In the genomic region with DNA sequence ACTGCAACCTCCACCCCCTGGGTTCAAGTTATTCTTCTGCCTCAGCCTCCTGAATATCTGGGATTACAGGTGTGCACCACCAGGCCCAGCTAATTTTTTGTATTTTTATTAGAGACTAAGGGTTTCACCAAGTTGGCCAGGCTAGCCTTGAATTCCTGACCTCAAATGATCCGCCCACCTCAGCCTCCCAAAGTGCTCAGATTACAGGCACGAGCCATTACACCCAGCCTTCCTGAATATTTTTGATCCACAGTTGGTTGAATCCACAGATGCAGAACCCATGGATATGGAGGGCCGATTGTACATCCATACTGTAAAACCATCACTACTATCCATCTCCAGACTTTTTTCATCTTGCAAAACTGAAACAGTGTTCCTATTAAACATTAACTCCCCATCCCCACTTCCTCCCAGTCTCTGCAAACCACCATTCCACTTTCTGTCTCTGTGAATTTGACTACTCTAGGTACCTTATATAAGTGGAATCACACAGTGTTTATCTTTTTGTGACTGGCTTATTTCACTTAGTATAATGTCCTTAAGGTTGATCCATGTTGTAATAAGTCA, we compare ENCODE assay signal across 17 cellular contexts. TPM values are rescaled to one million over a fixed set of nuclear protein-coding genes. Genes with fewer than 3 reads are reported as not detected.
A peak's percentile ranks its signal among the peaks of the same experiment; 100 is the strongest.
DNase-seq lines count a peak whose midpoint lies in the region; ATAC-seq, FAIRE-seq and TF ChIP-seq lines count a peak whose summit lies in the region.
"Had no signal": no experiment of that assay in that cellular context is flagged by ENCODE, and none has a peak within 500 bp of the region (broad histone marks: within the 10 kb centered on the region; RNA-seq: fewer than 3 reads in every experiment).

No MANE protein-coding gene starts in this region.

- CTCF ChIA-PET in GM12878 (lab: Yijun Ruan, JAX): no interaction called here

- TF ChIP-seq RAD21 in GM12878 (IDR thresholded peaks at IDR 0.05; ENCODE audit: insufficient read depth, low read depth, low read length): no peak

- no peak for TF ChIP-seq EP300 in GM12878 (IDR thresholded peaks at IDR 0.05; ENCODE audit: borderline replicate concordance in 1 of 2, control insufficient read depth in 1 of 2, low read depth in 2 of 2, low read length in 2 of 2)

- peaks cover 67% of the 10 kb centered on the region for H3K27me3 Mint-ChIP-seq in nephron progenitor cell (ENCODE audit: low read depth, poor library complexity)
- peaks cover 7% of the 10 kb centered on the region for H3K27me3 Mint-ChIP-seq in stimulated activated naive CD8-positive, alpha-beta T cell treated with anti-CD3 and anti-CD28 coated beads, Interleukin-15, amount 100 ng/mL, for 72 hours

- no peak overlapping the region for H3K4me3 ChIP-seq in GM12878
- H3K4me3 ChIP-seq: BLaER1, HAP-1, SJSA1 had no signal

- POLR2A ChIA-PET in GM12878 (lab: Charles Lee): interaction anchor here (0.7 kb wide), 1 partner anchor 123 kb away, joined by 3 read pairs; no protein-coding TSS in a partner anchor

- SMC1A ChIA-PET in GM12878 (lab: Charles Lee; ENCODE audit: uncharacterized antibody, unreplicated experiment): no interaction called here

- H3K27ac ChIP-seq in 22Rv1 (peak overlapping the region; percentile 96), GM12878 (ENCODE audit: control insufficient read depth, insufficient read depth) (no peak overlapping the region)
- H3K27ac ChIP-seq: BLaER1, SJSA1 had no signal

- H3K36me3 Mint-ChIP-seq in nephron progenitor cell (ENCODE audit: low read depth): no peaks in the 10 kb centered on the region
- H3K36me3 Mint-ChIP-seq in stimulated activated effector memory CD8-positive, alpha-beta T cell treated with anti-CD3 and anti-CD28 coated beads, Interleukin-12 subunit alpha, Interleukin-12 subunit beta, amount 100 ng/mL, for 72 hours: no peaks in the 10 kb centered on the region

- TF ChIP-seq CTCF in 22Rv1 (IDR thresholded peaks at IDR 0.05): no peak
- no peak for TF ChIP-seq CTCF in GM12878 (IDR thresholded peaks at IDR 0.05 in 2 of 3, conservative IDR thresholded peaks at IDR 0.05 in 1 of 3; ENCODE audit: control insufficient read depth in 2 of 3, extremely low read depth in 1 of 3, insufficient read depth in 1 of 3, low read depth in 3 of 3, low read length in 3 of 3)
- no peak for TF ChIP-seq CTCF in nephron progenitor cell (IDR thresholded peaks at IDR 0.05)

- peaks cover 28% of the 10 kb centered on the region for H3K9me3 Mint-ChIP-seq in nephron progenitor cell
- H3K9me3 Mint-ChIP-seq in stimulated activated naive CD8-positive, alpha-beta T cell treated with anti-CD3 and anti-CD28 coated beads, Interleukin-15, amount 100 ng/mL, for 72 hours: peaks cover 0 to 7% of the 10 kb centered on the region in 2 donors
- H3K9me3 Mint-ChIP-seq in stimulated activated effector memory CD8-positive, alpha-beta T cell treated with anti-CD3 and anti-CD28 coated beads, Interleukin-12 subunit alpha, Interleukin-12 subunit beta, amount 100 ng/mL, for 72 hours: no peaks in the 10 kb centered on the region

- no peaks in the 10 kb centered on the region for H3K27me3 ChIP-seq in GM12878 (replicated peaks in 1 of 2; ENCODE audit: control insufficient read depth in 2 of 2, insufficient read depth in 2 of 2, low read length in 1 of 2)
- H3K27me3 ChIP-seq: SJSA1 had no signal

- H3K4me3 Mint-ChIP-seq in nephron progenitor cell: peak overlapping the region; percentile 6
- H3K4me3 Mint-ChIP-seq in stimulated activated naive CD8-positive, alpha-beta T cell treated with anti-CD3 and anti-CD28 coated beads, Interleukin-15, amount 100 ng/mL, for 72 hours: no peak overlapping the region
- H3K4me3 Mint-ChIP-seq in stimulated activated effector memory CD8-positive, alpha-beta T cell treated with anti-CD3 and anti-CD28 coated beads, Interleukin-12 subunit alpha, Interleukin-12 subunit beta, amount 100 ng/mL, for 72 hours: no peak overlapping the region

- no peaks in the 10 kb centered on the region; the same call in 2 of the 3 replicates for H3K9me3 ChIP-seq in GM12878 (replicated peaks; ENCODE audit: control insufficient read depth, insufficient read depth, low read length)
- H3K9me3 ChIP-seq: SJSA1 had no signal

- intact Hi-C loops in GM12878 (cut with micrococcal nuclease; ENCODE audit: unreplicated experiment): no loop called here

- no TSS peak for BruUV-seq in GM12878 (replicated peaks; lab: Mats Ljungman, UMichigan)

- H3K9ac ChIP-seq in GM12878 (ENCODE audit: control insufficient read depth, insufficient read depth, low read length): no peak overlapping the region
- H3K9ac ChIP-seq: BLaER1 had no signal

- no peak overlapping the region for H3K27ac Mint-ChIP-seq in nephron progenitor cell
- peak overlapping the region in 1 of 2 donors; percentile 8 for H3K27ac Mint-ChIP-seq in stimulated activated naive CD8-positive, alpha-beta T cell treated with anti-CD3 and anti-CD28 coated beads, Interleukin-15, amount 100 ng/mL, for 72 hours
- H3K27ac Mint-ChIP-seq in stimulated activated effector memory CD8-positive, alpha-beta T cell treated with anti-CD3 and anti-CD28 coated beads, Interleukin-12 subunit alpha, Interleukin-12 subunit beta, amount 100 ng/mL, for 72 hours: no peak overlapping the region

- TF ChIP-seq POLR2A in GM12878 (IDR thresholded peaks at IDR 0.05; ENCODE audit: low read depth, low read length): no peak

- H2AFZ ChIP-seq in GM12878 (ENCODE audit: control insufficient read depth, low read depth, low read length): no peak overlapping the region

- no peaks in the 10 kb centered on the region for H3K4me1 ChIP-seq in GM12878 (ENCODE audit: control insufficient read depth, insufficient read depth, low read length)

- no peaks in the 10 kb centered on the region for H4K20me1 ChIP-seq in GM12878 (ENCODE audit: control insufficient read depth, insufficient read depth)
- H4K20me1 ChIP-seq: BLaER1 had no signal

- peak; percentile 42 for FAIRE-seq in GM19239 (lab: Jason Lieb, UNC)
- FAIRE-seq in GM12878 (lab: Jason Lieb, UNC): no peak
- FAIRE-seq: A204.1 had no signal

- ATAC-seq in GM12878: no peak
- ATAC-seq in stimulated activated naive CD8-positive, alpha-beta T cell treated with anti-CD3 and anti-CD28 coated beads, Interleukin-15, amount 100 ng/mL, for 72 hours: no peak
- ATAC-seq in stimulated activated effector memory CD8-positive, alpha-beta T cell treated with anti-CD3 and anti-CD28 coated beads, Interleukin-12 subunit alpha, Interleukin-12 subunit beta, amount 100 ng/mL, for 72 hours: no peak

- H3K4me1 Mint-ChIP-seq in nephron progenitor cell: peaks cover 25% of the 10 kb centered on the region
- peaks cover 31% of the 10 kb centered on the region for H3K4me1 Mint-ChIP-seq in stimulated activated naive CD8-positive, alpha-beta T cell treated with anti-CD3 and anti-CD28 coated beads, Interleukin-15, amount 100 ng/mL, for 72 hours
- peaks cover 19% of the 10 kb centered on the region for H3K4me1 Mint-ChIP-seq in stimulated activated effector memory CD8-positive, alpha-beta T cell treated with anti-CD3 and anti-CD28 coated beads, Interleukin-12 subunit alpha, Interleukin-12 subunit beta, amount 100 ng/mL, for 72 hours

- H3K36me3 ChIP-seq in GM12878 (ENCODE audit: control insufficient read depth in 2 of 2, insufficient read depth in 2 of 2, low read length in 1 of 2): no peaks in the 10 kb centered on the region
- H3K36me3 ChIP-seq: BLaER1, HAP-1, SJSA1 had no signal

- no peak overlapping the region for H3K4me2 ChIP-seq in GM12878 (ENCODE audit: control insufficient read depth, insufficient read depth)
- H3K4me2 ChIP-seq: BLaER1 had no signal

- in situ Hi-C loops in GM12878 (cut with MboI): no loop called here

- no peaks in the 10 kb centered on the region for H3K79me2 ChIP-seq in GM12878 (ENCODE audit: control insufficient read depth, insufficient read depth, low read length)

- DNase-seq in GM19239 (ENCODE audit: insufficient read length, low spot score): no peak
- no peak for DNase-seq in GM12878 (ENCODE audit: low read depth, low spot score)
- no peak for DNase-seq in nephron progenitor cell
- no peak for DNase-seq in stimulated activated naive CD8-positive, alpha-beta T cell treated with anti-CD3 and anti-CD28 coated beads, Interleukin-15, amount 100 ng/mL, for 72 hours
- no peak for DNase-seq in RKO (ENCODE audit: low spot score)
- no peak for DNase-seq in stimulated activated effector memory CD8-positive, alpha-beta T cell treated with anti-CD3 and anti-CD28 coated beads, Interleukin-12 subunit alpha, Interleukin-12 subunit beta, amount 100 ng/mL, for 72 hours (ENCODE audit: low spot score in 2 of 2)
- DNase-seq: CD4-positive, alpha-beta memory T cell; DMS79 treated with DMSO at 0.1 percent for 48 hours; KG1; MV-4-11; NCI-H1694 treated with DMSO at 0.1 percent for 48 hours; NK-92 treated with Interleukin-12 subunit alpha and Interleukin-12 subunit beta, amount 100 ng/mL, for 24 hours had no signal

- RAD21 ChIA-PET in GM12878 (lab: Charles Lee; ENCODE audit: unreplicated experiment): no interaction called here

- WGBS in GM12878 (ENCODE audit: insufficient coverage, insufficient replicate concordance, low lambda C conversion rate, missing lambda C conversion rate): 40% methylated on average over 3 of the region's 3 CpGs

RNA-seq across cellular contexts. Expression of a gene that starts 8.2 kb away (rescaled TPM):
- 116 and 118 TPM in 2 replicates for total RNA-seq in GM12878 (2013; cell fraction: nucleolus; rRNA removed)
- total RNA-seq in GM12878 (2014; rRNA removed) (26.6 and 26.8 TPM in 2 replicates), GM12878 (2014; rRNA removed; fragmentation: Illumina TruSeq; extraction: Trizol) (23.6 and 24.1 TPM in 2 replicates), GM12878 (2021) (15.8 and 18.3 TPM in 2 replicates)
- polyA plus RNA-seq in GM12878 (2011; ENCODE audit: low read depth): 9.0 TPM
- polyA plus RNA-seq in GM12878 (2011; rRNA removed) (15.7 and 19.1 TPM in 2 replicates), GM12878 (2014; fragmentation: Illumina TruSeq; extraction: Trizol) (19.1 and 20.3 TPM in 2 replicates), GM12878 (2014; fragmentation: Nextera tagmentation; extraction: Ambion mirVana) (1 to 10 TPM; 7.0 to 9.7 TPM), GM12878 (2014; rRNA removed) (14.1 and 15.6 TPM in 2 replicates), GM12878 (2016; fragmentation: Nextera tagmentation; extraction: Ambion mirVana) (10 to 100 TPM; 11.6 to 12.5 TPM)
- 8.2 and 10.7 TPM in 2 replicates for polyA plus RNA-seq in GM12878 (2011; cell fraction: cytosol; rRNA removed)
- polyA plus RNA-seq in GM12878 (2011; cell fraction: nucleus; rRNA removed): 25.3 and 29.7 TPM in 2 replicates
- polyA plus RNA-seq in GM12878 (2012): 7.7 and 12.4 TPM in 2 replicates
- polyA minus RNA-seq in GM12878 (2011; rRNA and poly(A)+ RNA removed): 14.3 and 14.6 TPM in 2 replicates
- polyA minus RNA-seq in GM12878 (2011; cell fraction: cytosol; rRNA and poly(A)+ RNA removed): 4.0 and 5.9 TPM in 2 replicates
- polyA minus RNA-seq in GM12878 (2011; cell fraction: nucleus; rRNA and poly(A)+ RNA removed): 16.1 and 34.2 TPM in 2 replicates

RNA-seq across cellular contexts. Expression of a gene that starts 19.3 kb away (rescaled TPM):
- total RNA-seq in GM12878 (2013; cell fraction: nucleolus; rRNA removed): 132 and 148 TPM in 2 replicates
- total RNA-seq in GM12878 (2014; rRNA removed) (17.9 and 20.8 TPM in 2 replicates), GM12878 (2014; rRNA removed; fragmentation: Illumina TruSeq; extraction: Trizol) (25.5 and 27.5 TPM in 2 replicates), GM12878 (2021) (17.2 and 20.6 TPM in 2 replicates)
- 8.3 TPM for polyA plus RNA-seq in GM12878 (2011; ENCODE audit: low read depth)
- polyA plus RNA-seq in GM12878 (2011; rRNA removed) (15.4 and 21.8 TPM in 2 replicates), GM12878 (2014; fragmentation: Illumina TruSeq; extraction: Trizol) (14.9 and 17.5 TPM in 2 replicates), GM12878 (2014; fragmentation: Nextera tagmentation; extraction: Ambion mirVana) (1 to 10 TPM; 4.5 to 5.5 TPM), GM12878 (2014; rRNA removed) (9.3 and 9.7 TPM in 2 replicates), GM12878 (2016; fragmentation: Nextera tagmentation; extraction: Ambion mirVana) (10 to 100 TPM; 22.5 TPM)
- polyA plus RNA-seq in GM12878 (2011; cell fraction: cytosol; rRNA removed): 5.7 and 7.3 TPM in 2 replicates
- 10.7 and 11.8 TPM in 2 replicates for polyA plus RNA-seq in GM12878 (2011; cell fraction: nucleus; rRNA removed)
- 7.8 and 8.2 TPM in 2 replicates for polyA plus RNA-seq in GM12878 (2012)
- 24.8 and 37.7 TPM in 2 replicates for polyA minus RNA-seq in GM12878 (2011; rRNA and poly(A)+ RNA removed)
- 13.4 and 13.5 TPM in 2 replicates for polyA minus RNA-seq in GM12878 (2011; cell fraction: cytosol; rRNA and poly(A)+ RNA removed)
- 25.5 and 33.8 TPM in 2 replicates for polyA minus RNA-seq in GM12878 (2011; cell fraction: nucleus; rRNA and poly(A)+ RNA removed)
